In genomic region chr7:156438011-156438410, GRCh38 we compare ENCODE assay signal across 17 cellular contexts.
DNase-seq lines count a peak whose midpoint lies in the region; ATAC-seq, FAIRE-seq and TF ChIP-seq lines count a peak whose summit lies in the region.
"Had no signal": no experiment of that assay in that cellular context is flagged by ENCODE, and none has a peak within 500 bp of the region (broad histone marks: within the 10 kb centered on the region; RNA-seq: fewer than 3 reads in every experiment).

No MANE protein-coding gene starts in this region.

- no peaks in the 10 kb centered on the region for H3K36me3 ChIP-seq in mucosa of descending colon (ENCODE audit: low read depth)
- H3K36me3 ChIP-seq: BLaER1 had no signal

- DNase-seq in NCI-H1417 (lab: John Stamatoyannopoulos, UW) = peak in 2 of 3 experiments; percentile 16 to 33
- no peak for DNase-seq in NCI-H1417 treated with DMSO at 0.1 percent for 48 hours (lab: John Stamatoyannopoulos, UW)
- peak; percentile 37 for DNase-seq in LNCaP clone FGC (ENCODE audit: low read depth)
- DNase-seq in NCI-H526 treated with DMSO at 0.1 percent for 48 hours (lab: John Stamatoyannopoulos, UW) = peak; percentile 88
- no peak for DNase-seq in mucosa of descending colon
- DNase-seq in RCC 7860 (ENCODE audit: low spot score) = no peak
- DNase-seq in left ventricle myocardium superior = no peak
- DNase-seq: 8988T; AML-193; CD8-positive, alpha-beta memory T cell; DMS 273 treated with DMSO at 0.1 percent for 48 hours; GF-D8; GOT3; H9 had no signal

- TF ChIP-seq CTCF in LNCaP clone FGC (IDR thresholded peaks at IDR 0.05; ENCODE audit: control insufficient read depth, extremely low read depth, insufficient read depth) (no peak), mucosa of descending colon (IDR thresholded peaks at IDR 0.05) (no peak)

- peak; percentile 30 for ATAC-seq in mucosa of descending colon
- no peak for ATAC-seq in HG03159 (IDR thresholded peaks at IDR 0.05; ENCODE audit: unreplicated experiment)
- no peak for ATAC-seq in left ventricle myocardium superior

- intact Hi-C loops in mucosa of descending colon (cut with DNase I, micrococcal nuclease) = no loop called here
- intact Hi-C loops in left ventricle myocardium superior (cut with micrococcal nuclease) = no loop called here

- H3K9me3 ChIP-seq in mucosa of descending colon = no peaks in the 10 kb centered on the region
- H3K9me3 ChIP-seq: BLaER1 had no signal

- H3K4me3 ChIP-seq in LNCaP clone FGC (ENCODE audit: low read depth, low read length) = no peak overlapping the region
- no peak overlapping the region for H3K4me3 ChIP-seq in mucosa of descending colon
- H3K4me3 ChIP-seq: BLaER1 had no signal

- FAIRE-seq in RCC 7860 (lab: Jason Lieb, UNC) = no peak
- FAIRE-seq: GM19239 had no signal

- H3K4me1 ChIP-seq in mucosa of descending colon (ENCODE audit: low read depth) = no peaks in the 10 kb centered on the region
- H3K4me1 ChIP-seq: BLaER1 had no signal

Comparison
In these comparisons a context has a peak if more than half of its experiments do, and no peak if none do; other contexts are left out.
1. DNase-seq: peak in NCI-H1417 (2 of 3), LNCaP clone FGC (single experiment) and NCI-H526 treated with DMSO at 0.1 percent for 48 hours (single experiment); none in NCI-H1417 treated with DMSO at 0.1 percent for 48 hours (single experiment), mucosa of descending colon (0 of 3), RCC 7860 (single experiment) and left ventricle myocardium superior (single experiment).